8 cellular contexts compared by ENCODE assay signal in genomic region chr11:66100272-66101037, GRCh38. TPM values are rescaled to one million over a fixed set of nuclear protein-coding genes. Genes with fewer than 3 reads are reported as not detected.
DNase-seq lines count a peak whose midpoint lies in the region; ATAC-seq and TF ChIP-seq lines count a peak whose summit lies in the region.

No MANE protein-coding gene starts in this region.

- no peak overlapping the region for H3K27ac ChIP-seq in neuronal stem cell (replicated peaks; ENCODE audit: low read length)
- H3K27ac ChIP-seq in thoracic aorta = no peak overlapping the region

- no peak overlapping the region for H4K91ac ChIP-seq in neuronal stem cell (ENCODE audit: low read depth, low read length, poor library complexity)

- ATAC-seq in activated CD4-positive, alpha-beta T cell treated with anti-CD3 and anti-CD28 coated beads for 36 hours = peak; percentile 91
- ATAC-seq in thoracic aorta (ENCODE audit: insufficient number of reproducible peaks, low FRiP score, low read depth) = no peak

- DNase-seq in SIG-M5 treated with dmso at 0.1 percent for 504 hours (lab: John Stamatoyannopoulos, UW; ENCODE audit: unreplicated experiment) (peak; percentile 13), SIG-M5 (lab: John Stamatoyannopoulos, UW) (no peak), NCI-H1092 (lab: John Stamatoyannopoulos, UW) (peak; percentile 94), dermis blood vessel endothelial cell (peak; percentile 71), neuronal stem cell (ENCODE audit: low spot score) (no peak), thoracic aorta (ENCODE audit: low spot score) (no peak), SKM-1 treated with dmso at 0.1 percent for 144 hours (lab: John Stamatoyannopoulos, UW; ENCODE audit: unreplicated experiment) (no peak)
- peak; percentile 80 for DNase-seq in activated CD4-positive, alpha-beta T cell treated with anti-CD3 and anti-CD28 coated beads for 36 hours

- WGBS in neuronal stem cell (ENCODE audit: extremely low coverage in 2 of 2, insufficient read length in 2 of 2, insufficient replicate concordance in 1 of 2), 2 donors = no CpG with 5 or more reads among the region's 14 CpGs

- no peak overlapping the region for H2BK15ac ChIP-seq in neuronal stem cell (ENCODE audit: low read length)

- H3K27me3 ChIP-seq in neuronal stem cell (ENCODE audit: control insufficient read depth in 3 of 3, insufficient read depth in 3 of 3, low read depth in 1 of 3, low read length in 3 of 3) = no peaks in the 10 kb centered on the region
- H3K27me3 ChIP-seq in thoracic aorta (replicated peaks; ENCODE audit: insufficient read depth) = no peaks in the 10 kb centered on the region

- H3K79me1 ChIP-seq in neuronal stem cell (ENCODE audit: low read depth, low read length) = no peaks in the 10 kb centered on the region

- peak overlapping the region; percentile 72 for H3K18ac ChIP-seq in neuronal stem cell (ENCODE audit: low read length)

- H3K36me3 ChIP-seq in neuronal stem cell (replicated peaks in 1 of 2; ENCODE audit: control insufficient read depth in 2 of 2, insufficient read depth in 2 of 2, low read length in 2 of 2) = no peaks in the 10 kb centered on the region
- H3K36me3 ChIP-seq in thoracic aorta = no peaks in the 10 kb centered on the region

- peaks cover 0 to 2% of the 10 kb centered on the region in 2 donors for H3K9me3 ChIP-seq in neuronal stem cell (replicated peaks in 1 of 2; ENCODE audit: control insufficient read depth in 2 of 2, insufficient read depth in 1 of 2, low read depth in 1 of 2, low read length in 2 of 2)
- no peaks in the 10 kb centered on the region for H3K9me3 ChIP-seq in thoracic aorta

- no peak overlapping the region for H3K14ac ChIP-seq in neuronal stem cell (ENCODE audit: low read length)

- H2AK5ac ChIP-seq in neuronal stem cell (ENCODE audit: low read depth, low read length) = no peak overlapping the region

- peak overlapping the region; percentile 94 for H3K27ac Mint-ChIP-seq in activated CD4-positive, alpha-beta T cell treated with anti-CD3 and anti-CD28 coated beads for 36 hours

- no peak overlapping the region for H3K4ac ChIP-seq in neuronal stem cell (ENCODE audit: low read length)

- H4K8ac ChIP-seq in neuronal stem cell (ENCODE audit: low read depth, low read length) = no peak overlapping the region

- H3K4me1 ChIP-seq in neuronal stem cell (ENCODE audit: control insufficient read depth in 2 of 2, insufficient read depth in 1 of 2, low read depth in 1 of 2, low read length in 2 of 2) (peaks cover 2 to 3% of the 10 kb centered on the region in 2 donors), thoracic aorta (ENCODE audit: control insufficient read depth in 1 of 2, low read depth in 2 of 2) (peaks cover 13 to 26% of the 10 kb centered on the region in 2 donors)

- H3K4me1 Mint-ChIP-seq in activated CD4-positive, alpha-beta T cell treated with anti-CD3 and anti-CD28 coated beads for 36 hours = peaks cover 65% of the 10 kb centered on the region

- H2BK12ac ChIP-seq in neuronal stem cell (ENCODE audit: low read length) = no peak overlapping the region

- H3K9ac ChIP-seq in neuronal stem cell (ENCODE audit: low read depth, low read length, poor library complexity) = no peak overlapping the region

- H2BK120ac ChIP-seq in neuronal stem cell (ENCODE audit: low read depth, low read length) = no peak overlapping the region

- intact Hi-C loops in activated CD4-positive, alpha-beta T cell treated with anti-CD3 and anti-CD28 coated beads for 36 hours (cut with DNase I, micrococcal nuclease) = loop anchor here in 1 of 2 experiments (1.0 to 2.0 kb wide), 2 partner anchors 22 to 28 kb away; no protein-coding TSS in a partner anchor

- H3K36me3 Mint-ChIP-seq in activated CD4-positive, alpha-beta T cell treated with anti-CD3 and anti-CD28 coated beads for 36 hours (ENCODE audit: low read depth) = peaks cover 18% of the 10 kb centered on the region

- no peaks in the 10 kb centered on the region for H3K9me3 Mint-ChIP-seq in activated CD4-positive, alpha-beta T cell treated with anti-CD3 and anti-CD28 coated beads for 36 hours (ENCODE audit: low read depth)

- H3K4me3 Mint-ChIP-seq in activated CD4-positive, alpha-beta T cell treated with anti-CD3 and anti-CD28 coated beads for 36 hours = peak overlapping the region; percentile 70

- no peaks in the 10 kb centered on the region for H3K27me3 Mint-ChIP-seq in activated CD4-positive, alpha-beta T cell treated with anti-CD3 and anti-CD28 coated beads for 36 hours

- CTCF ChIA-PET in activated CD4-positive, alpha-beta T cell treated with anti-CD3 and anti-CD28 coated beads for 36 hours (lab: Charles Lee) = interaction anchor here (1.0 to 2.2 kb wide), 4 partner anchors 10 to 117 kb away, joined by 3 to 9 read pairs (median 4); no protein-coding TSS in a partner anchor

- H3K23ac ChIP-seq in neuronal stem cell (ENCODE audit: low read depth, low read length, poor library complexity) = peak overlapping the region; percentile 32

- no peak for TF ChIP-seq CTCF in thoracic aorta (IDR thresholded peaks at IDR 0.05)

- no peak overlapping the region for H3K4me2 ChIP-seq in neuronal stem cell (ENCODE audit: insufficient read depth, low read length, poor library complexity, severe bottlenecking)

- H3K4me3 ChIP-seq in neuronal stem cell (ENCODE audit: low read length in 2 of 2) (no peak overlapping the region), thoracic aorta (peak overlapping the region; percentile 38)

- POLR2A ChIA-PET in activated CD4-positive, alpha-beta T cell treated with anti-CD3 and anti-CD28 coated beads for 36 hours (lab: Charles Lee) = no interaction called here

- no peak overlapping the region for H2AFZ ChIP-seq in neuronal stem cell (ENCODE audit: low read length)

- no peak overlapping the region for H2BK5ac ChIP-seq in neuronal stem cell (ENCODE audit: low read length)

RNA-seq across cellular contexts. Expression of gene PACS1, which starts 30.4 kb away (rescaled TPM):
- 10 to 100 TPM; 76.6 to 90.7 TPM for total RNA-seq in activated CD4-positive, alpha-beta T cell treated with anti-CD3 and anti-CD28 coated beads for 36 hours
- 28.2 and 52.7 TPM in 2 replicates for total RNA-seq in dermis blood vessel endothelial cell
- 20.7 TPM for polyA plus RNA-seq in neuronal stem cell (2013, experiment 1 of 2)
- polyA plus RNA-seq in neuronal stem cell (2013, experiment 2 of 2) = 21.7 TPM
- total RNA-seq in thoracic aorta = 100 to 1,000 TPM in 1 of 2 donors, 10 to 100 TPM in 1; 82.9 to 112 TPM

RNA-seq across cellular contexts. Expression of gene SF3B2, which starts 48.3 kb away (rescaled TPM):
- total RNA-seq in activated CD4-positive, alpha-beta T cell treated with anti-CD3 and anti-CD28 coated beads for 36 hours = 100 to 1,000 TPM; 265 to 270 TPM
- total RNA-seq in dermis blood vessel endothelial cell = 116 and 141 TPM in 2 replicates
- polyA plus RNA-seq in neuronal stem cell (2013, experiment 1 of 2) = 125 TPM
- polyA plus RNA-seq in neuronal stem cell (2013, experiment 2 of 2) = 126 TPM
- 100 to 1,000 TPM; 142 TPM for total RNA-seq in thoracic aorta

RNA-seq across cellular contexts. Expression of gene GAL3ST3, which starts 51.5 kb away (rescaled TPM):
- under 1 TPM; 0.51 to 0.69 TPM for total RNA-seq in activated CD4-positive, alpha-beta T cell treated with anti-CD3 and anti-CD28 coated beads for 36 hours
- total RNA-seq in dermis blood vessel endothelial cell = 0.60 and 1.4 TPM in 2 replicates
- polyA plus RNA-seq in neuronal stem cell (2013, experiment 1 of 2) = 24.0 TPM
- 23.0 TPM for polyA plus RNA-seq in neuronal stem cell (2013, experiment 2 of 2)
- total RNA-seq in thoracic aorta = 1 to 10 TPM in 1 of 2 donors, not detected in 1; 1.1 TPM

Comparison
In these comparisons a context has a peak if more than half of its experiments do, and no peak if none do; other contexts are left out.
1. DNase-seq: peak in SIG-M5 treated with dmso at 0.1 percent for 504 hours (single experiment), NCI-H1092 (single experiment), activated CD4-positive, alpha-beta T cell treated with anti-CD3 and anti-CD28 coated beads for 36 hours (single experiment) and dermis blood vessel endothelial cell (single experiment); none in SIG-M5 (single experiment), neuronal stem cell (single experiment), thoracic aorta (single experiment) and SKM-1 treated with dmso at 0.1 percent for 144 hours (single experiment).